8 cellular contexts compared by ENCODE assay signal in the genomic region with DNA sequence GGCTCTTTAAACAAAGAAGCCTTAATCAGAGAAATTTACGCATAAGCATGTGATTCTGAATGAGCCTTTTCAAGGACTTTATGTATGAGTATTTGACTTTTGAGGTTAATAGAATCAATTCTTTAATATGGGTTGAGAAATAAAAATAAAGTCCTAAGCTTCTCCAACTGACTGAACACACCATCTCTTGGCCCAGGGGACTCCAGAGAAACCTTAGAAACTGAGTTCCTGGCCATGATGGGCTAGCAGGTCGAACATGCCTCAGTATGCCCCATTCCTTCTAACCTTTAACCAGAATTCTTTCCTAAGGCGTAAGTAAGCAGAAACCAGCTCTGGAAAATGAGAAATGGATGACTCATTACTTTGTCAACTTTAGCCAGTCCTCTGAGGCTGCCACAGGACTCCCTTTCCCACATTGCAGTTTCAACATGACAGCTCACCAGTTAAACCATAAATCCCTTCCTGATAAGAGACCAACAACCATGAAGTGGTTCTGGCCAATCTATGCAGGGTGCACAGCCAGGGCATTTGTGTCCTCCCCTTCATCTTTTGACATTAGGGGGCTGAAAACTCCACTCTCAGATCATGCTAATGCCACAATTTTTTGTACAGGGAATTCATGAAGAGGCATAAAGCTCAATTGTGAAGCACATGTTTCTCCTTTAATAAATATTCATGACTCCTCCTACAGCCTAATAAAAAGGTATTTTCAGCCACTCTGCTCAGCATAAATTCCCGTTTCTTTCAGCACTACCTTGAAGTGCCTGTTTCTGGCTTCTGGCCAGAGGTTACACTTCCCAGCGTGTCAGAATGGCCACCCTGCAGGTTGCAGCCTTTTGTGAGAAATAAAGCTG. TPM values are rescaled to one million over a fixed set of nuclear protein-coding genes. Genes with fewer than 3 reads are reported as not detected.
DNase-seq lines count a peak whose midpoint lies in the region; ATAC-seq and TF ChIP-seq lines count a peak whose summit lies in the region.

No MANE protein-coding gene starts in this region.

- H3K4me1 ChIP-seq in psoas muscle: peaks cover 37% of the 10 kb centered on the region

- peak overlapping the region; percentile 75 for H3K27ac ChIP-seq in psoas muscle

- no peaks in the 10 kb centered on the region for H3K36me3 ChIP-seq in psoas muscle (ENCODE audit: insufficient read depth in 1 of 2, low read depth in 1 of 2)

- H3K27me3 ChIP-seq in psoas muscle (ENCODE audit: insufficient read depth in 3 of 3, low read length in 2 of 3): no peaks in the 10 kb centered on the region

- no peaks in the 10 kb centered on the region for H3K4me1 Mint-ChIP-seq in T-helper 17 cell

- H3K9me3 ChIP-seq in psoas muscle (no peaks in the 10 kb centered on the region), T-helper 17 cell (ENCODE audit: control insufficient read depth, low read length, poor library complexity, severe bottlenecking) (no peaks in the 10 kb centered on the region)

- no peak overlapping the region for H3K4me3 Mint-ChIP-seq in T-helper 17 cell

- no peak for TF ChIP-seq POLR2A in GM18505 (IDR thresholded peaks at IDR 0.05; ENCODE audit: borderline replicate concordance, extremely low read depth, insufficient read depth, insufficient read length)

- TF ChIP-seq CTCF in GM12864 (IDR thresholded peaks at IDR 0.05; ENCODE audit: low read depth, low read length, missing control alignments) (no peak), psoas muscle (IDR thresholded peaks at IDR 0.05) (no peak)

- peaks cover 4% of the 10 kb centered on the region for H3K36me3 Mint-ChIP-seq in T-helper 17 cell (ENCODE audit: low read depth)

- WGBS in psoas muscle, 3 donors: 22 to 33% (median 25%) methylated on average over 5 of the region's 5 CpGs

- H3K27me3 Mint-ChIP-seq in T-helper 17 cell: peaks cover 29% of the 10 kb centered on the region

- ATAC-seq in HG03442 (IDR thresholded peaks at IDR 0.05; ENCODE audit: unreplicated experiment) (peak; percentile 87), psoas muscle (peak; percentile 78 to 88 (median 86)), GM18505 (IDR thresholded peaks at IDR 0.05; ENCODE audit: unreplicated experiment) (no peak), T-helper 17 cell (no peak)

- H3K27ac Mint-ChIP-seq in T-helper 17 cell: no peak overlapping the region

- H3K4me3 ChIP-seq in GM12864 (ENCODE audit: low read depth, low read length) (no peak overlapping the region), psoas muscle (no peak overlapping the region)

- DNase-seq in GM12864 (ENCODE audit: low read depth) (peak; percentile 15), RPMI8226 (peak; percentile 52), fibroblast of gingiva (ENCODE audit: low read depth) (peak; percentile 97), psoas muscle (peak in 1 of 2 donors; percentile 28), T-helper 17 cell (no peak)
- no peak for DNase-seq in activated CD4-positive, CD25-positive, alpha-beta regulatory T cell treated with anti-CD3 and anti-CD28 coated beads, Interleukin-2, amount 50 U/mL, for 72 hours

- intact Hi-C loops in psoas muscle (cut with DNase I): loop anchor here in 1 of 2 donors (10.0 kb wide), 1 partner anchor 175 kb away; a partner anchor contains a TSS

RNA-seq across cellular contexts. Expression of a gene that starts 33.3 kb away (rescaled TPM):
- total RNA-seq in psoas muscle (1 to 10 TPM; 1.8 to 7.7 (median 4.5) TPM), T-helper 17 cell (not detected)
- 1 to 10 TPM; 2.7 to 4.6 (median 3.4) TPM for polyA plus RNA-seq in psoas muscle

Comparison
In these comparisons a context has a peak if more than half of its experiments do, and no peak if none do; other contexts are left out.
1. DNase-seq: peak in GM12864 (single experiment), RPMI8226 (single experiment) and fibroblast of gingiva (single experiment); none in activated CD4-positive, CD25-positive, alpha-beta regulatory T cell treated with anti-CD3 and anti-CD28 coated beads, Interleukin-2, amount 50 U/mL, for 72 hours (single experiment) and T-helper 17 cell (0 of 3).
2. ATAC-seq: peak in HG03442 (single experiment) and psoas muscle (4 of 4); none in GM18505 (single experiment) and T-helper 17 cell (single experiment).